Comparison of ENCODE assay signal across 19 cellular contexts in genomic region chr5:175810457-175810856, GRCh38.
"Had no signal": no experiment of that assay in that cellular context is flagged by ENCODE, and none has a peak within 500 bp of the region (broad histone marks: within the 10 kb centered on the region; RNA-seq: fewer than 3 reads in every experiment).

No MANE protein-coding gene starts in this region.

- DNase-seq: activated CD4-positive, alpha-beta T cell treated with anti-CD3 and anti-CD28 coated beads, Interleukin-2, amount 10 ng/mL, durations not matched to agents 24 days and 14 days; activated CD8-positive, alpha-beta T cell treated with anti-CD3 and anti-CD28 coated beads, Interleukin-2, amount 10 ng/mL, durations not matched to agents 7 days and 5 days; activated naive CD4-positive, alpha-beta T cell treated with anti-CD3 and anti-CD28 coated beads, Interleukin-2, amount 10 ng/mL, durations not matched to agents 7 days and 5 days; activated naive CD8-positive, alpha-beta T cell treated with anti-CD3 and anti-CD28 coated beads, Interleukin-2, amount 50 U/mL, for 24 hours; activated T-cell treated with anti-CD3 and anti-CD28 coated beads, Interleukin-2, amount 50 U/mL, for 4 hours; cortex of kidney; effector CD4-positive, alpha-beta T cell; gastrocnemius medialis; heart left ventricle; kidney; naive B cell; stimulated activated CD4-positive, alpha-beta T cell treated with anti-CD3 and anti-CD28 coated beads, Interleukin-2, amount 100 ng/mL, for 24 hours; stimulated activated naive CD4-positive, alpha-beta T cell treated with Interleukin-2 at 50 U/mL for 16 hours; T-helper 9 cell; tibial artery had no signal

- H3K27me3 ChIP-seq: brain microvascular endothelial cell, right atrium auricular region had no signal

- H3K36me3 ChIP-seq: brain microvascular endothelial cell, gastrocnemius medialis, heart left ventricle, right atrium auricular region, tibial artery had no signal

- H3K27ac ChIP-seq: brain microvascular endothelial cell, gastrocnemius medialis, heart left ventricle, right atrium auricular region, tibial artery had no signal

- ATAC-seq: activated CD8-positive, alpha-beta T cell treated with anti-CD3 and anti-CD28 coated beads, Interleukin-2, amount 10 ng/mL, durations not matched to agents 7 days and 5 days; activated naive CD8-positive, alpha-beta T cell treated with anti-CD3 and anti-CD28 coated beads, Interleukin-2, amount 50 U/mL, for 24 hours; activated T-cell treated with anti-CD3 and anti-CD28 coated beads, Interleukin-2, amount 50 U/mL, for 4 hours; esophagus mucosa; gastrocnemius medialis; left lobe of liver had no signal

- FAIRE-seq: kidney had no signal

- H3K4me3 ChIP-seq: gastrocnemius medialis, heart left ventricle, right atrium auricular region, tibial artery had no signal

- H3K4me1 ChIP-seq: gastrocnemius medialis, right atrium auricular region had no signal

- H3K9me3 ChIP-seq: gastrocnemius medialis, heart left ventricle, right atrium auricular region, tibial artery had no signal
